ENCODE assay signal across 21 cellular contexts in the genomic region with DNA sequence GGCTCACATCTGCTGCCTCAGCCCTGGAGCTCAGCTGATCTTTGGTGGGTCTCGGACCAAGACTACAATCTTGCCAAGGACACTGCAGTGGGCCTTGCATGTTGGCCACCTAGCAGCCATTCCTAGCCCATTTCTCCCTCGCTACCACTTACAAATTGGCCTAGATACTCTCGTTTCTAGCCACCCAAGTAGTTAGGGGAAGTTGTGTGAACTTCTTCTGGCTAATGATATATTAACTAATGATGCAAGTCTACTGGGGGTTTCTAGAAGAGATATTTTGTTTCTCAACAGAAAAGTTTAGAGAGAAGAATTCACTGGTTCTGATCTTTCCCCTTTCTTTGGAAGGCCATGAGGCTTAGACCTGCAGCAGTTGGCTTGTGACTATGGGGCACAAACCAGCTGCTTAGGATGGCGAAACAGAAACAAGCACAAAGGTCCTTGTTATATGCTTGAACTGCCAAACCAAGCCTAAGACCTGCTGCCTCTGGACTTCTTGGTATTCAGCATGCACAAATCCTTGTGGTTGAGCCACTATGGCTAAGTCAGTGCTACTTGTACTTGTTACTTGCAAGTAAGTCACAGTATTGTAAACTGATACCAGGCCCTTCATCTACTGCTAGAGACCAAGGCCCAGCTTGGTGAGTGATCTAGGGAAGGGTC. TPM values are rescaled to one million over a fixed set of nuclear protein-coding genes. Genes with fewer than 3 reads are reported as not detected.
A peak's percentile ranks its signal among the peaks of the same experiment; 100 is the strongest.
DNase-seq lines count a peak whose midpoint lies in the region; ATAC-seq and TF ChIP-seq lines count a peak whose summit lies in the region.
"Had no signal": no experiment of that assay in that cellular context is flagged by ENCODE, and none has a peak within 500 bp of the region (broad histone marks: within the 10 kb centered on the region; RNA-seq: fewer than 3 reads in every experiment).

No MANE protein-coding gene starts in this region.

- peak; percentile 6 for DNase-seq in MM.1S
- DNase-seq in upper lobe of left lung = no peak
- no peak for DNase-seq in GM19240 (ENCODE audit: insufficient read length, low spot score)
- no peak for DNase-seq in suprapubic skin (ENCODE audit: low spot score in 2 of 2)
- DNase-seq: BE2C, EL, GF-D8, KBM-7, NCI-H1092 treated with DMSO at 0.1 percent for 48 hours, NCI-H1436 treated with DMSO at 0.1 percent for 48 hours, NCI-H2029, NCI-H226, NCI-H510A treated with DMSO at 0.1 percent for 48 hours, NCI-H748 treated with DMSO at 0.1 percent for 48 hours had no signal

- TF ChIP-seq CTCF in MM.1S (IDR thresholded peaks at IDR 0.05; ENCODE audit: low read length) (no peak), upper lobe of left lung (IDR thresholded peaks at IDR 0.05) (no peak), suprapubic skin (IDR thresholded peaks at IDR 0.05) (no peak)

- H3F3A ChIP-seq in MM.1S (ENCODE audit: insufficient read depth, low read length) = no peaks in the 10 kb centered on the region

- TF ChIP-seq EP300 in upper lobe of left lung (IDR thresholded peaks at IDR 0.05) (no peak), suprapubic skin (IDR thresholded peaks at IDR 0.05) (no peak)

- no peak overlapping the region for H3K9ac ChIP-seq in MM.1S (ENCODE audit: low read length)

- H3K9me2 ChIP-seq in MM.1S (replicated peaks; ENCODE audit: insufficient read depth, low read length) = no peaks in the 10 kb centered on the region

- 77 to 79% methylated on average over 4 of the region's 4 CpGs for WGBS in upper lobe of left lung, 2 donors
- WGBS in suprapubic skin = 72% methylated on average over 4 of the region's 4 CpGs

- no peak overlapping the region for H2AFZ ChIP-seq in MM.1S (ENCODE audit: low read length)
- H2AFZ ChIP-seq: GM23338 had no signal

- ATAC-seq in GM18909 (IDR thresholded peaks at IDR 0.05; ENCODE audit: poor library complexity, unreplicated experiment) (peak; percentile 63), HG02759 (IDR thresholded peaks at IDR 0.05; ENCODE audit: unreplicated experiment) (peak; percentile 59), upper lobe of left lung (ENCODE audit: low FRiP score in 2 of 2) (no peak), GM18858 (IDR thresholded peaks at IDR 0.05; ENCODE audit: unreplicated experiment) (no peak)
- ATAC-seq: GM23338, SK-N-SH treated with all-trans-retinoic acid at 6 μM for 48 hours had no signal

- H3K9me3 ChIP-seq in MM.1S (replicated peaks; ENCODE audit: insufficient read depth, low read length) = no peaks in the 10 kb centered on the region
- no peaks in the 10 kb centered on the region for H3K9me3 ChIP-seq in upper lobe of left lung
- H3K9me3 ChIP-seq in suprapubic skin = no peaks in the 10 kb centered on the region
- H3K9me3 ChIP-seq: BE2C, HAP-1, Peyer's patch had no signal

- no peaks in the 10 kb centered on the region for H3K79me2 ChIP-seq in MM.1S (ENCODE audit: low read length)

- no peaks in the 10 kb centered on the region for H3K27me3 ChIP-seq in MM.1S (replicated peaks; ENCODE audit: insufficient read depth, low read length)
- no peaks in the 10 kb centered on the region for H3K27me3 ChIP-seq in upper lobe of left lung
- no peaks in the 10 kb centered on the region for H3K27me3 ChIP-seq in suprapubic skin
- H3K27me3 ChIP-seq: BE2C, Peyer's patch had no signal

- no peak overlapping the region for H3K27ac ChIP-seq in MM.1S (ENCODE audit: low read length)
- H3K27ac ChIP-seq in upper lobe of left lung = no peak overlapping the region
- H3K27ac ChIP-seq in suprapubic skin = no peak overlapping the region
- H3K27ac ChIP-seq: Peyer's patch had no signal

- TF ChIP-seq POLR2A in upper lobe of left lung (IDR thresholded peaks at IDR 0.05) (no peak), suprapubic skin (IDR thresholded peaks at IDR 0.05) (no peak)

- H3K4me1 ChIP-seq in MM.1S (ENCODE audit: low read length) = no peaks in the 10 kb centered on the region
- no peaks in the 10 kb centered on the region for H3K4me1 ChIP-seq in upper lobe of left lung
- H3K4me1 ChIP-seq in suprapubic skin = no peaks in the 10 kb centered on the region
- H3K4me1 ChIP-seq: HAP-1, Peyer's patch had no signal

- no peaks in the 10 kb centered on the region for H4K20me1 ChIP-seq in MM.1S (ENCODE audit: insufficient read depth, low read length)

- H3K4me2 ChIP-seq in MM.1S (ENCODE audit: low read depth, low read length) = no peak overlapping the region
- H3K4me2 ChIP-seq: GM23338 had no signal

- no peaks in the 10 kb centered on the region for H3K36me3 ChIP-seq in MM.1S (replicated peaks; ENCODE audit: insufficient read depth, low read length)
- no peaks in the 10 kb centered on the region for H3K36me3 ChIP-seq in upper lobe of left lung
- H3K36me3 ChIP-seq in suprapubic skin = no peaks in the 10 kb centered on the region
- H3K36me3 ChIP-seq: BE2C, HAP-1, Peyer's patch had no signal

- H3K4me3 ChIP-seq in MM.1S (ENCODE audit: low read length) = no peak overlapping the region
- H3K4me3 ChIP-seq in upper lobe of left lung = no peak overlapping the region
- no peak overlapping the region for H3K4me3 ChIP-seq in suprapubic skin
- H3K4me3 ChIP-seq: GM23338, HAP-1, Peyer's patch had no signal

RNA-seq across cellular contexts. Expression of a gene that starts 30.5 kb away (rescaled TPM):
- 10 to 100 TPM; 22.4 to 52.0 (median 39.5) TPM for total RNA-seq in upper lobe of left lung
- total RNA-seq in suprapubic skin = 10 to 100 TPM; 27.6 to 69.9 (median 43.0) TPM

Comparison
In these comparisons a context has a peak if more than half of its experiments do, and no peak if none do; other contexts are left out.
1. ATAC-seq: peak in GM18909 (single experiment) and HG02759 (single experiment); none in upper lobe of left lung (0 of 2) and GM18858 (single experiment).